1 cellular context compared by ENCODE assay signal in the genomic region with DNA sequence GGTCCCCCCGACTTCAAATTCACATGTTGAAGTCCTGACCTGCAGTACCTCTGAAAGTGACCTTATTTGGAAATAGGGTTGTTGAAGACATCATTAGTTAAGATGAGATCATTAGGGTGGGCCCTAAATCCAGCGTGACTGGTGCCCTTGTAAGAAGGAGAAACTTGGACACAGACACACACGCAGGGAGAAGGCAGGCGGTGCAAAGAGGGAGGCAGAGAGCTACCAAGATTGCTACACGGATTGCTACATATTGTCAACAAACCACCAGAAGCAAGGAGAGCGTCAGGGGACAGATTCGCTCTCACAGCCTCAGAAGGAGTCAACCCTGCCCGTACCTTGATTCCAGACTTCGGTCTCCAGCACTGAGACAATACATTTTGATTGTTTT.
TF ChIP-seq lines count a peak whose summit lies in the region.

No MANE protein-coding gene starts in this region.

TF ChIP-seq in IMR-90, 13 proteins besides CTCF, POLR2A, EP300 and RAD21:
- TF ChIP-seq MAFK (IDR thresholded peaks at IDR 0.05; ENCODE audit: low read depth, low read length) (no peak), CHD1 (IDR thresholded peaks at IDR 0.05; ENCODE audit: low read depth, low read length) (no peak)
